18 cellular contexts compared by ENCODE assay signal in the genomic region with DNA sequence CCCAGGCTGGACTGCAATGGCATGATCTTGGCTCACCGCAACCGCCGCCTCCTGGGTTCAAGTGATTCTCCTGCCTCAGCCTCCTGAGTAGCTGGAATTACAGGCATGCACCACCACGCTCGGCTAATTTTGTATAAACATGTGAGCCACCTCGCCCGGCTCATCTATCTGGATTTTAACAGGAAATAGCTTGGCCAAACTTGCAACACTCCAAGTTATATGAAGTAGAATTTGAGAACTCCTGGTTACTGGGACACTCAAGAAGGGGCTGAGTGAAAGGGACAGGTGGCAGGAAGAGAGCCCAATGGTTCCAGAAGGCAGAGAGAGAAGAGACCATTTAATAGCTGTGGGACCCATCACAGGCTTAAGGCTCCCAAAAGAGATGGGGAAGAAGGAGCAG. TPM values are rescaled to one million over a fixed set of nuclear protein-coding genes. Genes with fewer than 3 reads are reported as not detected.
DNase-seq lines count a peak whose midpoint lies in the region; ATAC-seq, FAIRE-seq and TF ChIP-seq lines count a peak whose summit lies in the region.
"Had no signal": no experiment of that assay in that cellular context is flagged by ENCODE, and none has a peak within 500 bp of the region (broad histone marks: within the 10 kb centered on the region; RNA-seq: fewer than 3 reads in every experiment).

No MANE protein-coding gene starts in this region.

- no peak for TF ChIP-seq CTCF in gastrocnemius medialis (IDR thresholded peaks at IDR 0.05 in 4 of 5, conservative IDR thresholded peaks at IDR 0.05 in 1 of 5)

- in situ Hi-C loops in gastrocnemius medialis (cut with MboI; ENCODE audit: low sequenced_read_pairs in 4 of 4), result no loop called here

- DNase-seq in LHCN-M2 (ENCODE audit: low read depth) (peak; percentile 85), glomerular visceral epithelial cell (ENCODE audit: extremely low spot score) (peak; percentile 3), myocyte (ENCODE audit: low read depth) (peak; percentile 88), gastrocnemius medialis (peak; percentile 64 to 87), GM12891 (ENCODE audit: insufficient read length, low spot score) (no peak), hepatic stellate cell (ENCODE audit: low spot score) (no peak)
- no peak for DNase-seq in stimulated activated CD4-positive, alpha-beta T cell treated with anti-CD3 and anti-CD28 coated beads, Interleukin-2, amount 100 ng/mL, for 48 hours
- DNase-seq: 8988T; AML-193; Caco-2; CD8-positive, alpha-beta memory T cell; DMS 273 treated with DMSO at 0.1 percent for 48 hours; GOT3 had no signal

- peak overlapping the region; percentile 73 to 96 (median 88) for H3K27ac ChIP-seq in gastrocnemius medialis
- H3K27ac ChIP-seq: BLaER1 had no signal

- H3K4me3 ChIP-seq in gastrocnemius medialis, result peak overlapping the region in 1 of 4 donors; percentile 32
- H3K4me3 ChIP-seq: BLaER1, HAP-1 had no signal

- no peaks in the 10 kb centered on the region for H3K36me3 ChIP-seq in gastrocnemius medialis
- H3K36me3 ChIP-seq: BLaER1, HAP-1 had no signal

- no peaks in the 10 kb centered on the region for H3K27me3 ChIP-seq in gastrocnemius medialis
- H3K27me3 ChIP-seq: BLaER1 had no signal

- H3K4me1 ChIP-seq in gastrocnemius medialis, result peaks cover 26 to 37% of the 10 kb centered on the region in 2 donors
- H3K4me1 ChIP-seq: Caco-2 had no signal

- FAIRE-seq in GM12891 (lab: Jason Lieb, UNC), result no peak
- FAIRE-seq: GM18507 had no signal

- no peak for TF ChIP-seq POLR2A in gastrocnemius medialis (IDR thresholded peaks at IDR 0.05)
- TF ChIP-seq POLR2A in GM12891 (IDR thresholded peaks at IDR 0.05; ENCODE audit: low read depth, low read length), result no peak

- ATAC-seq in gastrocnemius medialis (peak; percentile 28 to 61), HG02642 (IDR thresholded peaks at IDR 0.05; ENCODE audit: poor library complexity, unreplicated experiment) (no peak)

- intact Hi-C loops in gastrocnemius medialis (cut with DNase I; ENCODE audit: low total_unique reads), result no loop called here

- no peaks in the 10 kb centered on the region for H3K9me3 ChIP-seq in gastrocnemius medialis
- H3K9me3 ChIP-seq: BLaER1, Caco-2, HAP-1 had no signal

TF ChIP-seq in GM12891, 5 proteins besides CTCF, POLR2A, EP300 and RAD21:
- TF ChIP-seq POU2F2 (IDR thresholded peaks at IDR 0.05; ENCODE audit: low read depth, low read length) (no peak), PAX5 (IDR thresholded peaks at IDR 0.05; ENCODE audit: insufficient read depth, low read length, severe bottlenecking) (no peak), TAF1 (IDR thresholded peaks at IDR 0.05; ENCODE audit: low read depth, low read length) (no peak), SPI1 (IDR thresholded peaks at IDR 0.05; ENCODE audit: low read depth, low read length) (no peak), POLR2AphosphoS5 (IDR thresholded peaks at IDR 0.05; ENCODE audit: low read depth, low read length) (no peak)

RNA-seq across cellular contexts. Expression of a gene that starts 2.9 kb away (rescaled TPM):
- total RNA-seq in LHCN-M2 (2014; rRNA removed) (32.4 and 36.3 TPM in 2 replicates), myocyte (33.8 and 103 TPM in 2 replicates), gastrocnemius medialis (10 to 100 TPM in 1 of 4 donors, 1 to 10 TPM in 3; 1.7 to 13.0 (median 6.6) TPM)
- 31.5 TPM for polyA plus RNA-seq in LHCN-M2 (2012)
- polyA plus RNA-seq in myocyte (2012), result 30.2 TPM
- polyA plus RNA-seq in GM12891 (2012; ENCODE audit: low read depth, missing spikeins), result 20.4 TPM
- total RNA-seq: HT1080 had no signal

RNA-seq across cellular contexts. Expression of a gene that starts 33.7 kb away (rescaled TPM):
- total RNA-seq in LHCN-M2 (2014; rRNA removed) (not detected in 2 replicates), myocyte (not detected in 2 replicates), gastrocnemius medialis (under 1 TPM in 2 of 4 donors, not detected in 2; 0.33 to 0.41 TPM)
- not detected for polyA plus RNA-seq in LHCN-M2 (2012)
- polyA plus RNA-seq in myocyte (2012), result 0.09 TPM
- polyA plus RNA-seq in GM12891 (2012; ENCODE audit: low read depth, missing spikeins), result 0.86 TPM
- total RNA-seq: HT1080 had no signal

RNA-seq across cellular contexts. Expression of a gene that starts 46.3 kb away (rescaled TPM):
- total RNA-seq in LHCN-M2 (2014; rRNA removed), result 23.1 and 28.4 TPM in 2 replicates
- polyA plus RNA-seq in LHCN-M2 (2012), result 10.2 TPM
- total RNA-seq in myocyte, result 30.9 and 66.6 TPM in 2 replicates
- polyA plus RNA-seq in myocyte (2012), result 18.8 TPM
- 100 to 1,000 TPM in 1 of 4 donors, 10 to 100 TPM in 3; 51.7 to 152 (median 67.5) TPM for total RNA-seq in gastrocnemius medialis
- 20.5 TPM for polyA plus RNA-seq in GM12891 (2012; ENCODE audit: low read depth, missing spikeins)

Comparison
In these comparisons a context has a peak if more than half of its experiments do, and no peak if none do; other contexts are left out.
1. DNase-seq: peak in LHCN-M2 (single experiment), glomerular visceral epithelial cell (single experiment), myocyte (single experiment) and gastrocnemius medialis (2 of 2); none in GM12891 (single experiment), hepatic stellate cell (single experiment) and stimulated activated CD4-positive, alpha-beta T cell treated with anti-CD3 and anti-CD28 coated beads, Interleukin-2, amount 100 ng/mL, for 48 hours (0 of 2).